12 cellular contexts compared by ENCODE assay signal in genomic region chr3:106065831-106066230, GRCh38.
A peak's percentile ranks its signal among the peaks of the same experiment; 100 is the strongest.
DNase-seq lines count a peak whose midpoint lies in the region; ATAC-seq and TF ChIP-seq lines count a peak whose summit lies in the region.
"Had no signal": no experiment of that assay in that cellular context is flagged by ENCODE, and none has a peak within 500 bp of the region (broad histone marks: within the 10 kb centered on the region; RNA-seq: fewer than 3 reads in every experiment).

No MANE protein-coding gene starts in this region.

- H3K27ac Mint-ChIP-seq in activated naive CD8-positive, alpha-beta T cell treated with anti-CD3 and anti-CD28 coated beads, Interleukin-2, amount 50 U/mL, for 24 hours, result peak overlapping the region; percentile 9
- H3K27ac Mint-ChIP-seq in activated naive CD8-positive, alpha-beta T cell treated with anti-CD3 and anti-CD28 coated beads for 36 hours, result no peak overlapping the region
- H3K27ac Mint-ChIP-seq: CD4-positive, alpha-beta T cell; IgD-negative memory B cell had no signal

- no peak for ATAC-seq in activated naive CD8-positive, alpha-beta T cell treated with anti-CD3 and anti-CD28 coated beads, Interleukin-2, amount 50 U/mL, for 24 hours

- peaks cover 19% of the 10 kb centered on the region for H3K9me3 Mint-ChIP-seq in activated naive CD8-positive, alpha-beta T cell treated with anti-CD3 and anti-CD28 coated beads, Interleukin-2, amount 50 U/mL, for 24 hours
- H3K9me3 Mint-ChIP-seq in activated naive CD8-positive, alpha-beta T cell treated with anti-CD3 and anti-CD28 coated beads for 36 hours, result peaks cover 17% of the 10 kb centered on the region

- peaks cover 5% of the 10 kb centered on the region for H3K36me3 Mint-ChIP-seq in activated naive CD8-positive, alpha-beta T cell treated with anti-CD3 and anti-CD28 coated beads, Interleukin-2, amount 50 U/mL, for 24 hours (ENCODE audit: low read depth)
- H3K36me3 Mint-ChIP-seq in activated naive CD8-positive, alpha-beta T cell treated with anti-CD3 and anti-CD28 coated beads for 36 hours, result peaks cover 10% of the 10 kb centered on the region
- H3K36me3 Mint-ChIP-seq: IgD-negative memory B cell had no signal

- DNase-seq in activated naive CD8-positive, alpha-beta T cell treated with anti-CD3 and anti-CD28 coated beads, Interleukin-2, amount 50 U/mL, for 24 hours, result no peak
- DNase-seq in activated naive CD8-positive, alpha-beta T cell treated with anti-CD3 and anti-CD28 coated beads for 36 hours, result no peak
- DNase-seq in LNCaP clone FGC (ENCODE audit: low read depth) (peak; percentile 58), fibroblast of villous mesenchyme (ENCODE audit: low read depth) (peak; percentile 58), AG08396 (ENCODE audit: low spot score) (no peak), activated gamma-delta T cell treated with Interleukin-2 at 50 U/mL for 16 hours (no peak)
- DNase-seq: ACHN; AML-193; Caco-2; CD4-positive, alpha-beta T cell; H9 had no signal

- peaks cover 25% of the 10 kb centered on the region for H3K4me1 Mint-ChIP-seq in activated naive CD8-positive, alpha-beta T cell treated with anti-CD3 and anti-CD28 coated beads, Interleukin-2, amount 50 U/mL, for 24 hours
- peaks cover 21% of the 10 kb centered on the region for H3K4me1 Mint-ChIP-seq in activated naive CD8-positive, alpha-beta T cell treated with anti-CD3 and anti-CD28 coated beads for 36 hours

- H3K4me3 ChIP-seq in LNCaP clone FGC (ENCODE audit: low read depth, low read length) (no peak overlapping the region), fibroblast of villous mesenchyme (ENCODE audit: low read depth, low read length) (no peak overlapping the region)

- no peaks in the 10 kb centered on the region for H3K27me3 Mint-ChIP-seq in activated naive CD8-positive, alpha-beta T cell treated with anti-CD3 and anti-CD28 coated beads, Interleukin-2, amount 50 U/mL, for 24 hours
- no peaks in the 10 kb centered on the region for H3K27me3 Mint-ChIP-seq in activated naive CD8-positive, alpha-beta T cell treated with anti-CD3 and anti-CD28 coated beads for 36 hours
- H3K27me3 Mint-ChIP-seq: CD4-positive, alpha-beta T cell; IgD-negative memory B cell had no signal

- no peak for TF ChIP-seq CTCF in LNCaP clone FGC (IDR thresholded peaks at IDR 0.05; ENCODE audit: control insufficient read depth, extremely low read depth, insufficient read depth)
- no peak for TF ChIP-seq CTCF in fibroblast of villous mesenchyme (IDR thresholded peaks at IDR 0.05; ENCODE audit: insufficient read depth, low read depth, low read length)

- no peak overlapping the region for H3K4me3 Mint-ChIP-seq in activated naive CD8-positive, alpha-beta T cell treated with anti-CD3 and anti-CD28 coated beads, Interleukin-2, amount 50 U/mL, for 24 hours
- H3K4me3 Mint-ChIP-seq in activated naive CD8-positive, alpha-beta T cell treated with anti-CD3 and anti-CD28 coated beads for 36 hours, result no peak overlapping the region
- H3K4me3 Mint-ChIP-seq: CD4-positive, alpha-beta T cell; H9; IgD-negative memory B cell had no signal

Comparison
In these comparisons a context has a peak if more than half of its experiments do, and no peak if none do; other contexts are left out.
1. DNase-seq: peak in LNCaP clone FGC (single experiment) and fibroblast of villous mesenchyme (single experiment); none in activated naive CD8-positive, alpha-beta T cell treated with anti-CD3 and anti-CD28 coated beads, Interleukin-2, amount 50 U/mL, for 24 hours (single experiment), activated naive CD8-positive, alpha-beta T cell treated with anti-CD3 and anti-CD28 coated beads for 36 hours (single experiment), AG08396 (single experiment) and activated gamma-delta T cell treated with Interleukin-2 at 50 U/mL for 16 hours (single experiment).